13 cellular contexts compared by ENCODE assay signal in the genomic region with DNA sequence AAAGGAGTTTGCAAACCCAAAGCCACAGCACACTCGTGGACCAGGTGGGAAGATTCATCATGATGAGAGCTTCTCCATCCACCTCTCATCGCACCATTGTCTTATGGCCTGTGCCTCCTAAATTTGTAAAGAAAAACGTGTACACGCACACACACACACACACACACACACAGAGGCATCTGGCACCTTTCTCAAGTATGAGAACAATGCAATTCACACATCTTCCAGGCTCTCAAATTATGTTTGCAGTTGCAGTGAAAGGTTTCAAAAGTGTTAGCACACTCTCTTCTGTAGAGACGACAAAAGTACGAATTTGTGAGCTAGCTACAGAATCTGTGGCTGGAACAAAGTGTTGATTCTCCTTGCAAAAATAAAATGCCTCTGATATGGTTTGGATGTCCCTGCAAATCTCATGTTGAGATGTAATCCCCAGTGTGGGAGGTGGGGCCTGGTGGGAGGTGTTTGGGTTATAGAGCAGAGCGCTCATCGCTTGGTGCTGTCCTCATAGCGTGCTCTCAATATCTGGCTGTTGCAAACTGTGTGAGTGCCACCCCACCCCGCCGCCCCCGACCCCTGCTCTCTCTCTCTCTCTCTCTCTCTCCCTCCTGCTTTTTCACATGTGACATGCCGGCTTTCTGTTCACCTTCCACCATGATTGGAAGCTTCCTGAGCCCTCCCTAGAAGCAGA. TPM values are rescaled to one million over a fixed set of nuclear protein-coding genes. Genes with fewer than 3 reads are reported as not detected.
A peak's percentile ranks its signal among the peaks of the same experiment; 100 is the strongest.
DNase-seq lines count a peak whose midpoint lies in the region; ATAC-seq and TF ChIP-seq lines count a peak whose summit lies in the region.
"Had no signal": no experiment of that assay in that cellular context is flagged by ENCODE, and none has a peak within 500 bp of the region (broad histone marks: within the 10 kb centered on the region; RNA-seq: fewer than 3 reads in every experiment).

No MANE protein-coding gene starts in this region.

- H3K4me1 ChIP-seq in HEK293 (ENCODE audit: control insufficient read depth, insufficient read depth, low read length): no peaks in the 10 kb centered on the region
- H3K4me1 ChIP-seq: A549 had no signal

- H3K4me3 ChIP-seq in HEK293 (ENCODE audit: low read depth, low read length): no peak overlapping the region
- H3K4me3 ChIP-seq in dorsolateral prefrontal cortex: no peak overlapping the region
- H3K4me3 ChIP-seq: A549 had no signal

- intact Hi-C loops in dorsolateral prefrontal cortex (cut with DNase I): no loop called here
- intact Hi-C loops in left ventricle myocardium superior (cut with micrococcal nuclease): no loop called here

- H3K27ac ChIP-seq in HEK293 (ENCODE audit: extremely low read depth, low read depth, low read length): no peak overlapping the region
- H3K27ac ChIP-seq in dorsolateral prefrontal cortex: no peak overlapping the region
- H3K27ac ChIP-seq: A549 had no signal

- peak in 6 of 10 donors; percentile 5 to 74 (median 37) for DNase-seq in dorsolateral prefrontal cortex
- DNase-seq in middle frontal gyrus (ENCODE audit: extremely low spot score, low spot score): peak; percentile 36
- no peak for DNase-seq in left ventricle myocardium superior
- no peak for DNase-seq in activated CD4-positive, alpha-beta T cell treated with anti-CD3 and anti-CD28 coated beads, Interleukin-2, amount 50 U/mL, for 48 hours
- DNase-seq: CD8-positive, alpha-beta T cell; COR-L47; DMS153; DMS79 treated with DMSO at 0.1 percent for 48 hours; EL; IMR-90 had no signal

- no peaks in the 10 kb centered on the region for H3K9me3 ChIP-seq in HEK293 (ENCODE audit: control insufficient read depth, insufficient read depth, low read depth, low read length)
- H3K9me3 ChIP-seq: A549 had no signal

- CTCF ChIA-PET in HEK293 (lab: Yijun Ruan, JAX): interaction anchor here (0.7 kb wide), 1 partner anchor 459 kb away, joined by 3 read pairs; no protein-coding TSS in a partner anchor

- POLR2A ChIA-PET in HEK293 (lab: Yijun Ruan, JAX): no interaction called here

- ATAC-seq in GM21723 (IDR thresholded peaks at IDR 0.05; ENCODE audit: unreplicated experiment) (no peak), left ventricle myocardium superior (no peak)
- ATAC-seq: A549; CD8-positive, alpha-beta T cell had no signal

- H3K36me3 ChIP-seq in HEK293 (ENCODE audit: control insufficient read depth in 2 of 2, insufficient read depth in 1 of 2, low read length in 2 of 2): no peaks in the 10 kb centered on the region

- H3K27me3 ChIP-seq in dorsolateral prefrontal cortex: peaks cover 0 to 6% (median 0%) of the 10 kb centered on the region in 45 donors

- TF ChIP-seq CTCF in HEK293 (tag by site-specific recombination; IDR thresholded peaks at IDR 0.05) (no peak), dorsolateral prefrontal cortex (IDR thresholded peaks at IDR 0.05 in 54 of 56, conservative IDR thresholded peaks at IDR 0.05 in 2 of 56; ENCODE audit: low read depth in 1 of 56, partially characterized antibody in 56 of 56) (no peak)

TF ChIP-seq in HEK293, 187 proteins besides CTCF, POLR2A, EP300 and RAD21:
- TF ChIP-seq OSR2 (tag by site-specific recombination; IDR thresholded peaks at IDR 0.05) (no peak), ZFP41 (tag by site-specific recombination; IDR thresholded peaks at IDR 0.05; ENCODE audit: borderline replicate concordance) (no peak), ZNF311 (tag by site-specific recombination; IDR thresholded peaks at IDR 0.05; ENCODE audit: borderline replicate concordance) (no peak), KLF16 (tag by site-specific recombination; IDR thresholded peaks at IDR 0.05) (no peak), PRDM1 (tag by site-specific recombination; IDR thresholded peaks at IDR 0.05) (no peak), SP7 (tag by site-specific recombination; IDR thresholded peaks at IDR 0.05) (no peak), EGR2 (tag by site-specific recombination; IDR thresholded peaks at IDR 0.05; ENCODE audit: low read depth) (peak; percentile 36), ZNF426 (tag by site-specific recombination; IDR thresholded peaks at IDR 0.05) (no peak), ZNF350 (tag by site-specific recombination; IDR thresholded peaks at IDR 0.05) (no peak), ZNF2 (tag by site-specific recombination; IDR thresholded peaks at IDR 0.05) (no peak), ZNF274 (IDR thresholded peaks at IDR 0.05; ENCODE audit: low read length) (no peak), ZNF274 (tag by site-specific recombination; IDR thresholded peaks at IDR 0.05; ENCODE audit: borderline replicate concordance) (no peak), ZNF239 (tag by site-specific recombination; IDR thresholded peaks at IDR 0.05) (no peak), ZFHX2 (tag by site-specific recombination; conservative IDR thresholded peaks at IDR 0.05) (0 out of 2 replicates have a peak, but pooled peaks have one; percentile 18)
- TF ChIP-seq, protein P1, sequence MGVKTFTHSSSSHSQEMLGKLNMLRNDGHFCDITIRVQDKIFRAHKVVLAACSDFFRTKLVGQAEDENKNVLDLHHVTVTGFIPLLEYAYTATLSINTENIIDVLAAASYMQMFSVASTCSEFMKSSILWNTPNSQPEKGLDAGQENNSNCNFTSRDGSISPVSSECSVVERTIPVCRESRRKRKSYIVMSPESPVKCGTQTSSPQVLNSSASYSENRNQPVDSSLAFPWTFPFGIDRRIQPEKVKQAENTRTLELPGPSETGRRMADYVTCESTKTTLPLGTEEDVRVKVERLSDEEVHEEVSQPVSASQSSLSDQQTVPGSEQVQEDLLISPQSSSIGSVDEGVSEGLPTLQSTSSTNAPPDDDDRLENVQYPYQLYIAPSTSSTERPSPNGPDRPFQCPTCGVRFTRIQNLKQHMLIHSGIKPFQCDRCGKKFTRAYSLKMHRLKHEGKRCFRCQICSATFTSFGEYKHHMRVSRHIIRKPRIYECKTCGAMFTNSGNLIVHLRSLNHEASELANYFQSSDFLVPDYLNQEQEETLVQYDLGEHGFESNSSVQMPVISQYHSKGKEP (tag by site-specific recombination; IDR thresholded peaks at IDR 0.05): no peak
- TF ChIP-seq, protein P2, sequence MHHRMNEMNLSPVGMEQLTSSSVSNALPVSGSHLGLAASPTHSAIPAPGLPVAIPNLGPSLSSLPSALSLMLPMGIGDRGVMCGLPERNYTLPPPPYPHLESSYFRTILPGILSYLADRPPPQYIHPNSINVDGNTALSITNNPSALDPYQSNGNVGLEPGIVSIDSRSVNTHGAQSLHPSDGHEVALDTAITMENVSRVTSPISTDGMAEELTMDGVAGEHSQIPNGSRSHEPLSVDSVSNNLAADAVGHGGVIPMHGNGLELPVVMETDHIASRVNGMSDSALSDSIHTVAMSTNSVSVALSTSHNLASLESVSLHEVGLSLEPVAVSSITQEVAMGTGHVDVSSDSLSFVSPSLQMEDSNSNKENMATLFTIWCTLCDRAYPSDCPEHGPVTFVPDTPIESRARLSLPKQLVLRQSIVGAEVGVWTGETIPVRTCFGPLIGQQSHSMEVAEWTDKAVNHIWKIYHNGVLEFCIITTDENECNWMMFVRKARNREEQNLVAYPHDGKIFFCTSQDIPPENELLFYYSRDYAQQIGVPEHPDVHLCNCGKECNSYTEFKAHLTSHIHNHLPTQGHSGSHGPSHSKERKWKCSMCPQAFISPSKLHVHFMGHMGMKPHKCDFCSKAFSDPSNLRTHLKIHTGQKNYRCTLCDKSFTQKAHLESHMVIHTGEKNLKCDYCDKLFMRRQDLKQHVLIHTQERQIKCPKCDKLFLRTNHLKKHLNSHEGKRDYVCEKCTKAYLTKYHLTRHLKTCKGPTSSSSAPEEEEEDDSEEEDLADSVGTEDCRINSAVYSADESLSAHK (tag by site-specific recombination; IDR thresholded peaks at IDR 0.05): no peak
- TF ChIP-seq, protein P3, sequence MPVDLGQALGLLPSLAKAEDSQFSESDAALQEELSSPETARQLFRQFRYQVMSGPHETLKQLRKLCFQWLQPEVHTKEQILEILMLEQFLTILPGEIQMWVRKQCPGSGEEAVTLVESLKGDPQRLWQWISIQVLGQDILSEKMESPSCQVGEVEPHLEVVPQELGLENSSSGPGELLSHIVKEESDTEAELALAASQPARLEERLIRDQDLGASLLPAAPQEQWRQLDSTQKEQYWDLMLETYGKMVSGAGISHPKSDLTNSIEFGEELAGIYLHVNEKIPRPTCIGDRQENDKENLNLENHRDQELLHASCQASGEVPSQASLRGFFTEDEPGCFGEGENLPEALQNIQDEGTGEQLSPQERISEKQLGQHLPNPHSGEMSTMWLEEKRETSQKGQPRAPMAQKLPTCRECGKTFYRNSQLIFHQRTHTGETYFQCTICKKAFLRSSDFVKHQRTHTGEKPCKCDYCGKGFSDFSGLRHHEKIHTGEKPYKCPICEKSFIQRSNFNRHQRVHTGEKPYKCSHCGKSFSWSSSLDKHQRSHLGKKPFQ (tag by site-specific recombination; IDR thresholded peaks at IDR 0.05): no peak

RNA-seq across cellular contexts. Expression of a gene that starts 21.8 kb away (rescaled TPM):
- total RNA-seq in dorsolateral prefrontal cortex: 10 to 100 TPM in 2 of 120 experiments, 1 to 10 TPM in 117, under 1 TPM in 1; 0.95 to 11.3 (median 3.6) TPM
- 10.3 TPM for total RNA-seq in left ventricle myocardium superior

RNA-seq across cellular contexts. Expression of a gene that starts 32.0 kb away (rescaled TPM):
- total RNA-seq in dorsolateral prefrontal cortex (10 to 100 TPM; 39.9 to 64.4 (median 50.7) TPM), left ventricle myocardium superior (30.1 TPM)

Comparison
In these comparisons a context has a peak if more than half of its experiments do, and no peak if none do; other contexts are left out.
1. DNase-seq: peak in dorsolateral prefrontal cortex (6 of 10) and middle frontal gyrus (single experiment); none in left ventricle myocardium superior (single experiment) and activated CD4-positive, alpha-beta T cell treated with anti-CD3 and anti-CD28 coated beads, Interleukin-2, amount 50 U/mL, for 48 hours (0 of 2).